8 cellular contexts compared by ENCODE assay signal in genomic region chr2:111494288-111494980, GRCh38.
DNase-seq lines count a peak whose midpoint lies in the region; ATAC-seq and TF ChIP-seq lines count a peak whose summit lies in the region.
"Not testable (repeated sequence)": the region's sequence is repeated elsewhere in the genome, so short reads cannot be mapped to it uniquely, and the experiment has no call there.

No MANE protein-coding gene starts in this region.

- H3F3A ChIP-seq in GM23338 (replicated peaks; ENCODE audit: low read depth): not testable (repeated sequence)

- H3K36me3 ChIP-seq in ES-I3 (ENCODE audit: insufficient read depth, low read length); GM23338 (ENCODE audit: insufficient read depth); HUES48 (ENCODE audit: control insufficient read depth, insufficient read depth, low read length); brain microvascular endothelial cell (replicated peaks); heart left ventricle; thyroid gland: not testable (repeated sequence)

- H3K36me3 Mint-ChIP-seq in GM23338 (ENCODE audit: low read depth); activated B cell treated with CpG ODN at 0.5 μM for 24 hours (ENCODE audit: low read depth); nephron (ENCODE audit: low read depth): not testable (repeated sequence)

- H3K27ac ChIP-seq in GM23338 (ENCODE audit: low read depth); brain microvascular endothelial cell: not testable (repeated sequence)
- H3K27ac ChIP-seq in HUES48 (ENCODE audit: low read depth, low read length) (peak overlapping the region; percentile 75), heart left ventricle (peak overlapping the region in 11 of 12 donors; percentile 50 to 84 (median 79)), thyroid gland (peak overlapping the region; percentile 55 to 80 (median 68))

- ATAC-seq in GM23338: peak; percentile 43
- ATAC-seq in activated B cell treated with CpG ODN at 0.5 μM for 24 hours (ENCODE audit: low read depth): peak; percentile 60
- ATAC-seq in heart left ventricle: peak; percentile 30 to 57 (median 38)

- not testable (repeated sequence) for H3K27me3 Mint-ChIP-seq in GM23338 (ENCODE audit: insufficient read depth, low read depth, poor library complexity); activated B cell treated with CpG ODN at 0.5 μM for 24 hours; nephron (ENCODE audit: low read depth)

- peak overlapping the region; percentile 48; the same call in 1 of the 2 replicates for H3K9ac ChIP-seq in ES-I3 (ENCODE audit: low read depth, low read length)
- not testable (repeated sequence) for H3K9ac ChIP-seq in HUES48 (ENCODE audit: low read depth, low read length)

- H3K9me2 ChIP-seq in GM23338 (ENCODE audit: insufficient read depth): not testable (repeated sequence)

- H4K20me1 ChIP-seq in GM23338 (replicated peaks; ENCODE audit: insufficient read depth): not testable (repeated sequence)

- in situ Hi-C loops in brain microvascular endothelial cell (cut with HindIII; ENCODE audit: low pct_ligation_motif_present, low sequenced_read_pairs): not testable (repeated sequence)

- H3K27me3 ChIP-seq in GM23338 (ENCODE audit: insufficient read depth); HUES48 (ENCODE audit: control insufficient read depth, insufficient read depth, low read length); brain microvascular endothelial cell (replicated peaks); heart left ventricle; thyroid gland: not testable (repeated sequence)

- H3K4me3 ChIP-seq in GM23338 (0 out of 2 replicates have a peak overlapping the region, but pooled peaks have one; percentile 26), HUES48 (ENCODE audit: low read depth, low read length) (peak overlapping the region; percentile 47), brain microvascular endothelial cell (ENCODE audit: low read depth, low read length) (peak overlapping the region; percentile 57), heart left ventricle (peak overlapping the region in 11 of 12 donors; percentile 11 to 59 (median 51)), thyroid gland (replicated peaks in 1 of 3) (peak overlapping the region in 1 of 3 donors; percentile 21)

- H3K9me3 Mint-ChIP-seq in GM23338, activated B cell treated with CpG ODN at 0.5 μM for 24 hours, nephron: not testable (repeated sequence)

- TF ChIP-seq POLR2A in heart left ventricle (IDR thresholded peaks at IDR 0.05); thyroid gland (IDR thresholded peaks at IDR 0.05): not testable (repeated sequence)

- not testable (repeated sequence) for H3K79me2 ChIP-seq in GM23338 (replicated peaks; ENCODE audit: insufficient read depth)

- H3K9me3 ChIP-seq in ES-I3 (ENCODE audit: control insufficient read depth, insufficient read depth, low read length); HUES48 (ENCODE audit: control insufficient read depth, insufficient read depth, low read length); heart left ventricle; thyroid gland: not testable (repeated sequence)

- H3K27ac Mint-ChIP-seq in GM23338, activated B cell treated with CpG ODN at 0.5 μM for 24 hours: not testable (repeated sequence)
- peak overlapping the region; percentile 58 to 72 (median 64) for H3K27ac Mint-ChIP-seq in nephron

- TF ChIP-seq CTCF in GM23338 (conservative IDR thresholded peaks at IDR 0.05; ENCODE audit: low read depth in 2 of 2); activated B cell treated with CpG ODN at 0.5 μM for 24 hours (IDR thresholded peaks at IDR 0.05); brain microvascular endothelial cell (IDR thresholded peaks at IDR 0.05; ENCODE audit: low read depth, low read length, missing control alignments); heart left ventricle (IDR thresholded peaks at IDR 0.05); nephron (IDR thresholded peaks at IDR 0.05; ENCODE audit: unreplicated experiment in 3 of 3); thyroid gland (IDR thresholded peaks at IDR 0.05): not testable (repeated sequence)

- not testable (repeated sequence) for H3K4me3 Mint-ChIP-seq in GM23338, activated B cell treated with CpG ODN at 0.5 μM for 24 hours
- H3K4me3 Mint-ChIP-seq in nephron: peak overlapping the region in 1 of 3 experiments; percentile 45

- H3K4me1 ChIP-seq in ES-I3 (ENCODE audit: insufficient read depth, low read length); GM23338 (ENCODE audit: insufficient read depth); HUES48 (ENCODE audit: control insufficient read depth, insufficient read depth, low read length); thyroid gland: not testable (repeated sequence)
- H3K4me1 ChIP-seq in heart left ventricle: peaks cover 0 to 16% (median 2%) of the 10 kb centered on the region in 12 donors

- intact Hi-C loops in activated B cell treated with CpG ODN at 0.5 μM for 24 hours (cut with micrococcal nuclease); heart left ventricle (cut with DNase I); thyroid gland (cut with DNase I): not testable (repeated sequence)

- DNase-seq in GM23338 (ENCODE audit: low spot score); activated B cell treated with CpG ODN at 0.5 μM for 24 hours; brain microvascular endothelial cell: not testable (repeated sequence)
- DNase-seq in heart left ventricle (peak in 1 of 5 donors; percentile 27), thyroid gland (peak; percentile 23 to 28)

- CTCF ChIA-PET in activated B cell treated with CpG ODN at 0.5 μM for 24 hours (lab: Charles Lee): not testable (repeated sequence)

- POLR2A ChIA-PET in activated B cell treated with CpG ODN at 0.5 μM for 24 hours (lab: Charles Lee): not testable (repeated sequence)

- not testable (repeated sequence) for H2AFZ ChIP-seq in GM23338

- H3K4me1 Mint-ChIP-seq in GM23338, activated B cell treated with CpG ODN at 0.5 μM for 24 hours: not testable (repeated sequence)
- H3K4me1 Mint-ChIP-seq in nephron: peaks cover 16% of the 10 kb centered on the region

- H3K4me2 ChIP-seq in GM23338: not testable (repeated sequence)

- 3 to 11% (median 6%) methylated on average over 4 to 8 of the region's 14 CpGs for WGBS in heart left ventricle, 4 donors
- WGBS in thyroid gland, 2 donors: 23 to 32% methylated on average over 2 to 8 of the region's 14 CpGs
